Comparison of ENCODE assay signal across 16 cellular contexts in genomic region chr4:38002451-38003071, GRCh38. TPM values are rescaled to one million over a fixed set of nuclear protein-coding genes. Genes with fewer than 3 reads are reported as not detected.
DNase-seq lines count a peak whose midpoint lies in the region; ATAC-seq and TF ChIP-seq lines count a peak whose summit lies in the region.
"Had no signal": no experiment of that assay in that cellular context is flagged by ENCODE, and none has a peak within 500 bp of the region (broad histone marks: within the 10 kb centered on the region; RNA-seq: fewer than 3 reads in every experiment).

No MANE protein-coding gene starts in this region.

- H3K36me3 Mint-ChIP-seq in stimulated activated effector memory CD8-positive, alpha-beta T cell treated with anti-CD3 and anti-CD28 coated beads, Interleukin-12 subunit alpha, Interleukin-12 subunit beta, amount 100 ng/mL, for 72 hours = no peaks in the 10 kb centered on the region

- H3K4me1 ChIP-seq in iPS-20b (ENCODE audit: insufficient read depth, low read length) = peaks cover 39% of the 10 kb centered on the region

- peak overlapping the region; percentile 22 for H3K27ac ChIP-seq in iPS-20b (ENCODE audit: low read length)
- H3K27ac ChIP-seq: VCaP had no signal

- H3K27me3 ChIP-seq in iPS-20b (ENCODE audit: insufficient read depth, low read length) = no peaks in the 10 kb centered on the region
- H3K27me3 ChIP-seq: MG63 had no signal

- no peak overlapping the region; the same call in 1 of the 2 replicates for H3K9ac ChIP-seq in iPS-20b (ENCODE audit: low read depth, low read length)

- no peak for ATAC-seq in stimulated activated effector memory CD8-positive, alpha-beta T cell treated with anti-CD3 and anti-CD28 coated beads, Interleukin-12 subunit alpha, Interleukin-12 subunit beta, amount 100 ng/mL, for 72 hours
- ATAC-seq: HCT116 had no signal

- DNase-seq in DMS53 (lab: John Stamatoyannopoulos, UW) (peak; percentile 33), DMS53 treated with DMSO at 0.1 percent for 48 hours (lab: John Stamatoyannopoulos, UW; ENCODE audit: unreplicated experiment) (no peak), astrocyte of the hippocampus (ENCODE audit: low read depth, low spot score) (peak; percentile 31), mesenteric fat pad (ENCODE audit: low spot score) (no peak), GM20000 (ENCODE audit: low spot score) (no peak), DMS79 treated with DMSO at 0.1 percent for 48 hours (lab: John Stamatoyannopoulos, UW) (no peak)
- DNase-seq in stimulated activated effector memory CD8-positive, alpha-beta T cell treated with anti-CD3 and anti-CD28 coated beads, Interleukin-12 subunit alpha, Interleukin-12 subunit beta, amount 100 ng/mL, for 72 hours (ENCODE audit: low spot score in 2 of 2) = peak in 1 of 2 donors; percentile 15
- DNase-seq: 8988T; CD4-positive, alpha-beta T cell; erythroblast; hippocampal formation; MG63 had no signal

- peaks cover 56% of the 10 kb centered on the region for H3K4me1 Mint-ChIP-seq in stimulated activated effector memory CD8-positive, alpha-beta T cell treated with anti-CD3 and anti-CD28 coated beads, Interleukin-12 subunit alpha, Interleukin-12 subunit beta, amount 100 ng/mL, for 72 hours

- no peaks in the 10 kb centered on the region for H3K9me3 Mint-ChIP-seq in stimulated activated effector memory CD8-positive, alpha-beta T cell treated with anti-CD3 and anti-CD28 coated beads, Interleukin-12 subunit alpha, Interleukin-12 subunit beta, amount 100 ng/mL, for 72 hours
- H3K9me3 Mint-ChIP-seq: activated naive CD4-positive, alpha-beta T cell treated with anti-CD3 and anti-CD28 coated beads, Interleukin-2, amount 50 U/mL, for 24 hours; CD4-positive, alpha-beta T cell had no signal

- no peaks in the 10 kb centered on the region for H3K9me3 ChIP-seq in iPS-20b (ENCODE audit: insufficient read depth, low read depth, low read length)
- H3K9me3 ChIP-seq: MG63 had no signal

- TF ChIP-seq CTCF in GM20000 (IDR thresholded peaks at IDR 0.05; ENCODE audit: extremely low read depth, missing control alignments) = no peak

- no peak overlapping the region for H3K4me3 ChIP-seq in iPS-20b (ENCODE audit: low read length)
- H3K4me3 ChIP-seq: MG63 had no signal

- no peak overlapping the region for H3K4me3 Mint-ChIP-seq in stimulated activated effector memory CD8-positive, alpha-beta T cell treated with anti-CD3 and anti-CD28 coated beads, Interleukin-12 subunit alpha, Interleukin-12 subunit beta, amount 100 ng/mL, for 72 hours
- H3K4me3 Mint-ChIP-seq: activated naive CD4-positive, alpha-beta T cell treated with anti-CD3 and anti-CD28 coated beads, Interleukin-2, amount 50 U/mL, for 24 hours; CD4-positive, alpha-beta T cell had no signal

- peak overlapping the region; percentile 0 for H3K27ac Mint-ChIP-seq in stimulated activated effector memory CD8-positive, alpha-beta T cell treated with anti-CD3 and anti-CD28 coated beads, Interleukin-12 subunit alpha, Interleukin-12 subunit beta, amount 100 ng/mL, for 72 hours
- H3K27ac Mint-ChIP-seq: activated naive CD4-positive, alpha-beta T cell treated with anti-CD3 and anti-CD28 coated beads, Interleukin-2, amount 50 U/mL, for 24 hours; CD4-positive, alpha-beta T cell had no signal

- no peaks in the 10 kb centered on the region for H3K36me3 ChIP-seq in iPS-20b (ENCODE audit: insufficient read depth, low read depth, low read length)
- H3K36me3 ChIP-seq: MG63 had no signal

RNA-seq across cellular contexts. Expression of gene PTTG2, which starts 42.4 kb away (rescaled TPM):
- total RNA-seq in mesenteric fat pad = not detected

Comparison
In these comparisons a context has a peak if more than half of its experiments do, and no peak if none do; other contexts are left out.
1. DNase-seq: peak in DMS53 (single experiment) and astrocyte of the hippocampus (single experiment); none in DMS53 treated with DMSO at 0.1 percent for 48 hours (single experiment), mesenteric fat pad (single experiment), GM20000 (single experiment) and DMS79 treated with DMSO at 0.1 percent for 48 hours (single experiment).